In genomic region chr5:118692811-118693342, GRCh38 we compare ENCODE assay signal across 15 cellular contexts.
A peak's percentile ranks its signal among the peaks of the same experiment; 100 is the strongest.
DNase-seq lines count a peak whose midpoint lies in the region; ATAC-seq and TF ChIP-seq lines count a peak whose summit lies in the region.
"Had no signal": no experiment of that assay in that cellular context is flagged by ENCODE, and none has a peak within 500 bp of the region (broad histone marks: within the 10 kb centered on the region; RNA-seq: fewer than 3 reads in every experiment).

No MANE protein-coding gene starts in this region.

- no peaks in the 10 kb centered on the region for H3K36me3 Mint-ChIP-seq in type B pancreatic cell
- H3K36me3 Mint-ChIP-seq in activated naive CD4-positive, alpha-beta T cell treated with anti-CD3 and anti-CD28 coated beads, Interleukin-2, amount 50 U/mL, for 72 hours, result no peaks in the 10 kb centered on the region
- H3K36me3 Mint-ChIP-seq: naive B cell had no signal

- H3K79me2 ChIP-seq in SK-N-SH (ENCODE audit: insufficient read depth) (no peaks in the 10 kb centered on the region), hepatocyte (no peaks in the 10 kb centered on the region)

- DNase-seq in SK-N-SH (peak; percentile 56), NCI-H446 treated with DMSO at 0.1 percent for 48 hours (lab: John Stamatoyannopoulos, UW) (peak; percentile 94), hepatocyte (ENCODE audit: low spot score) (peak; percentile 8), type B pancreatic cell (ENCODE audit: extremely low spot score, unreplicated experiment) (no peak), erythroblast (lab: John Stamatoyannopoulos, UW) (no peak), RKO (ENCODE audit: low spot score) (no peak)
- DNase-seq in activated naive CD4-positive, alpha-beta T cell treated with anti-CD3 and anti-CD28 coated beads, Interleukin-2, amount 50 U/mL, for 72 hours (ENCODE audit: low spot score in 2 of 2), result no peak
- DNase-seq: Caco-2, naive B cell, NCI-H510A, sigmoid colon had no signal

- WGBS in SK-N-SH (ENCODE audit: low lambda C conversion rate), result 8% methylated on average over 3 of the region's 4 CpGs
- 64% methylated on average over 4 of the region's 4 CpGs for WGBS in hepatocyte (ENCODE audit: low lambda C conversion rate, missing lambda C conversion rate)

- H3K36me3 ChIP-seq in SK-N-SH (replicated peaks in 1 of 2; ENCODE audit: control insufficient read depth in 1 of 2, insufficient read depth in 2 of 2, low read length in 1 of 2), result no peaks in the 10 kb centered on the region
- H3K36me3 ChIP-seq in hepatocyte (replicated peaks; ENCODE audit: insufficient read depth, low read depth), result no peaks in the 10 kb centered on the region
- H3K36me3 ChIP-seq: breast epithelium, gastroesophageal sphincter, sigmoid colon had no signal

- ATAC-seq in SK-N-SH treated with all-trans-retinoic acid at 6 μM for 48 hours, result no peak; the same call in 2 of the 3 replicates
- no peak for ATAC-seq in activated naive CD4-positive, alpha-beta T cell treated with anti-CD3 and anti-CD28 coated beads, Interleukin-2, amount 50 U/mL, for 72 hours
- ATAC-seq: A549, gastroesophageal sphincter had no signal

- TF ChIP-seq EP300 in SK-N-SH (IDR thresholded peaks at IDR 0.05; ENCODE audit: borderline replicate concordance in 1 of 2, low read depth in 1 of 2, low read length in 1 of 2), result no peak

- TF ChIP-seq CTCF in SK-N-SH (IDR thresholded peaks at IDR 0.05), result no peak
- TF ChIP-seq CTCF in hepatocyte (IDR thresholded peaks at IDR 0.05; ENCODE audit: poor library complexity), result peak; percentile 16
- TF ChIP-seq CTCF in type B pancreatic cell (conservative IDR thresholded peaks at IDR 0.05), result peak; percentile 54

- peaks cover 4% of the 10 kb centered on the region for H3K4me1 Mint-ChIP-seq in type B pancreatic cell (ENCODE audit: unreplicated experiment)

- CTCF ChIA-PET in SK-N-SH (lab: Yijun Ruan, JAX), result interaction anchor here (1.5 kb wide), 1 partner anchor 9 kb away, joined by 3 read pairs; no protein-coding TSS in a partner anchor

- H3K9me3 Mint-ChIP-seq in type B pancreatic cell, result no peaks in the 10 kb centered on the region
- H3K9me3 Mint-ChIP-seq in activated naive CD4-positive, alpha-beta T cell treated with anti-CD3 and anti-CD28 coated beads, Interleukin-2, amount 50 U/mL, for 72 hours, result no peaks in the 10 kb centered on the region

- H3K27me3 ChIP-seq in SK-N-SH (ENCODE audit: insufficient read depth) (no peaks in the 10 kb centered on the region), hepatocyte (no peaks in the 10 kb centered on the region)
- H3K27me3 ChIP-seq: breast epithelium, gastroesophageal sphincter, sigmoid colon had no signal

- no peak overlapping the region for H3K4me2 ChIP-seq in SK-N-SH
- H3K4me2 ChIP-seq in hepatocyte, result no peak overlapping the region
- H3K4me2 ChIP-seq: A549 had no signal

- no peak overlapping the region for H3K4me3 Mint-ChIP-seq in type B pancreatic cell
- H3K4me3 Mint-ChIP-seq: naive B cell had no signal

- POLR2A ChIA-PET in SK-N-SH (lab: Yijun Ruan, JAX), result no interaction called here

- H2AFZ ChIP-seq in SK-N-SH (ENCODE audit: low read depth) (no peak overlapping the region), hepatocyte (no peak overlapping the region)

- H4K20me1 ChIP-seq in SK-N-SH (ENCODE audit: insufficient read depth) (no peaks in the 10 kb centered on the region), hepatocyte (ENCODE audit: insufficient read depth, poor library complexity, severe bottlenecking) (no peaks in the 10 kb centered on the region)

- no peak overlapping the region for H3K27ac Mint-ChIP-seq in type B pancreatic cell
- no peak overlapping the region for H3K27ac Mint-ChIP-seq in activated naive CD4-positive, alpha-beta T cell treated with anti-CD3 and anti-CD28 coated beads, Interleukin-2, amount 50 U/mL, for 72 hours
- H3K27ac Mint-ChIP-seq: naive B cell had no signal

- TF ChIP-seq POLR2A in erythroblast (IDR thresholded peaks at IDR 0.05; ENCODE audit: low read length), result no peak

- peak; percentile 74 for TF ChIP-seq RAD21 in SK-N-SH (IDR thresholded peaks at IDR 0.05; ENCODE audit: low read length)

- H3K9me3 ChIP-seq in SK-N-SH, result no peaks in the 10 kb centered on the region
- no peaks in the 10 kb centered on the region for H3K9me3 ChIP-seq in hepatocyte (ENCODE audit: low read depth)
- H3K9me3 ChIP-seq: A549, breast epithelium, Caco-2, gastroesophageal sphincter, sigmoid colon had no signal

- no peak overlapping the region for H3K4me3 ChIP-seq in SK-N-SH (ENCODE audit: low read depth in 2 of 2, low read length in 1 of 2)
- no peak overlapping the region for H3K4me3 ChIP-seq in hepatocyte
- H3K4me3 ChIP-seq: A549, breast epithelium, gastroesophageal sphincter, sigmoid colon had no signal

- no peaks in the 10 kb centered on the region for H3F3A ChIP-seq in SK-N-SH (replicated peaks; ENCODE audit: insufficient read depth)

- H3K4me1 ChIP-seq in SK-N-SH (ENCODE audit: control insufficient read depth in 1 of 2, insufficient read depth in 2 of 2, low read depth in 1 of 2, low read length in 1 of 2) (peaks cover 0 to 8% of the 10 kb centered on the region in 2 experiments; a peak in 1 of 4 replicates), hepatocyte (ENCODE audit: insufficient read depth) (no peaks in the 10 kb centered on the region)
- H3K4me1 ChIP-seq: A549, breast epithelium, Caco-2, gastroesophageal sphincter, sigmoid colon had no signal

- H3K9me2 ChIP-seq in SK-N-SH, result no peaks in the 10 kb centered on the region
- no peaks in the 10 kb centered on the region for H3K9me2 ChIP-seq in hepatocyte (replicated peaks; ENCODE audit: insufficient read depth)

- H3K27me3 Mint-ChIP-seq in type B pancreatic cell, result peaks cover 4% of the 10 kb centered on the region
- H3K27me3 Mint-ChIP-seq: naive B cell had no signal

- no peak overlapping the region for H3K9ac ChIP-seq in SK-N-SH

- H3K27ac ChIP-seq in SK-N-SH (ENCODE audit: low read depth in 2 of 2, low read length in 1 of 2) (peak overlapping the region in 1 of 2 experiments; percentile 39; a peak in 1 of 4 replicates), hepatocyte (no peak overlapping the region)
- H3K27ac ChIP-seq: A549, breast epithelium, gastroesophageal sphincter, sigmoid colon had no signal

TF ChIP-seq in SK-N-SH, 30 proteins besides CTCF, POLR2A, EP300 and RAD21:
- no peak for TF ChIP-seq USF1 (IDR thresholded peaks at IDR 0.05; ENCODE audit: borderline replicate concordance, low read depth)
- TF ChIP-seq SMC3 (IDR thresholded peaks at IDR 0.05; ENCODE audit: low read depth, low read length), result peak; percentile 27; the same call in 1 of the 2 replicates

TF ChIP-seq in SK-N-SH treated with all-trans-retinoic acid at 6 μM for 48 hours, 23 proteins besides CTCF, POLR2A, EP300 and RAD21:
- TF ChIP-seq ZNF8 (CRISPR knock-in tag; IDR thresholded peaks at IDR 0.05) (no peak), CSRNP3 (CRISPR knock-in tag; IDR thresholded peaks at IDR 0.05) (no peak)

Comparison
In these comparisons a context has a peak if more than half of its experiments do, and no peak if none do; other contexts are left out.
1. DNase-seq: peak in SK-N-SH (single experiment), NCI-H446 treated with DMSO at 0.1 percent for 48 hours (single experiment) and hepatocyte (single experiment); none in type B pancreatic cell (single experiment), activated naive CD4-positive, alpha-beta T cell treated with anti-CD3 and anti-CD28 coated beads, Interleukin-2, amount 50 U/mL, for 72 hours (0 of 2), erythroblast (0 of 2) and RKO (single experiment).